Comparison of ENCODE assay signal across 21 cellular contexts in genomic region chr12:50387972-50388478, GRCh38. TPM values are rescaled to one million over a fixed set of nuclear protein-coding genes. Genes with fewer than 3 reads are reported as not detected.
DNase-seq lines count a peak whose midpoint lies in the region; ATAC-seq, FAIRE-seq and TF ChIP-seq lines count a peak whose summit lies in the region.
"Had no signal": no experiment of that assay in that cellular context is flagged by ENCODE, and none has a peak within 500 bp of the region (broad histone marks: within the 10 kb centered on the region; RNA-seq: fewer than 3 reads in every experiment).

No MANE protein-coding gene starts in this region.

- H3K4me2 ChIP-seq in A549: peak overlapping the region; percentile 13; the same call in 1 of the 3 replicates
- peak overlapping the region; percentile 8 for H3K4me2 ChIP-seq in keratinocyte (ENCODE audit: control insufficient read depth, extremely low read depth, insufficient read depth, low read depth, low read length)

- DNase-seq in A549 (ENCODE audit: low read depth in 1 of 2, low spot score in 1 of 2) (no peak), adipocyte (ENCODE audit: low read depth) (peak; percentile 21), keratinocyte (ENCODE audit: low read depth, low spot score) (no peak), putamen (ENCODE audit: low spot score) (no peak), A172 (ENCODE audit: low spot score) (no peak)
- no peak for DNase-seq in natural killer cell treated with Interleukin-12 subunit alpha and Interleukin-12 subunit beta and Interleukin-15 and Interleukin-18, amount 100 ng/mL, for 72 hours (ENCODE audit: low spot score)
- DNase-seq: activated CD8-positive, alpha-beta T cell treated with anti-CD3 and anti-CD28 coated beads, Interleukin-2, amount 10 ng/mL, durations not matched to agents 7 days and 5 days; activated effector memory CD4-positive, alpha-beta T cell treated with anti-CD3 and anti-CD28 coated beads, Interleukin-2, amount 50 U/mL, for 16 hours; cortex of kidney; heart right ventricle; left ventricle myocardium inferior; NCI-H1092 treated with DMSO at 0.1 percent for 48 hours; NCI-H2227 treated with DMSO at 0.1 percent for 48 hours; right cardiac atrium; stimulated activated CD4-positive, alpha-beta T cell treated with anti-CD3 and anti-CD28 coated beads, Interleukin-4, amount 100 ng/mL, for 1 hour; thyroid gland had no signal

- no peaks in the 10 kb centered on the region for H3K9me3 Mint-ChIP-seq in natural killer cell treated with Interleukin-12 subunit alpha and Interleukin-12 subunit beta and Interleukin-15 and Interleukin-18, amount 100 ng/mL, for 72 hours

- H3K27me3 Mint-ChIP-seq in natural killer cell treated with Interleukin-12 subunit alpha and Interleukin-12 subunit beta and Interleukin-15 and Interleukin-18, amount 100 ng/mL, for 72 hours: no peaks in the 10 kb centered on the region

- peaks cover 25% of the 10 kb centered on the region for H3K4me1 ChIP-seq in A549
- H3K4me1 ChIP-seq in HUES6 (ENCODE audit: control insufficient read depth, insufficient read depth, low read length): peaks cover 18% of the 10 kb centered on the region
- peaks cover 21% of the 10 kb centered on the region for H3K4me1 ChIP-seq in adipocyte (ENCODE audit: control insufficient read depth, insufficient read depth, low read length)
- peaks cover 11% of the 10 kb centered on the region for H3K4me1 ChIP-seq in keratinocyte (ENCODE audit: control insufficient read depth, extremely low read depth, insufficient read depth, low read length)
- H3K4me1 ChIP-seq: heart right ventricle, left ventricle myocardium inferior had no signal

- H3K36me3 Mint-ChIP-seq in natural killer cell treated with Interleukin-12 subunit alpha and Interleukin-12 subunit beta and Interleukin-15 and Interleukin-18, amount 100 ng/mL, for 72 hours: no peaks in the 10 kb centered on the region

- FAIRE-seq in A549 (lab: Jason Lieb, UNC) (no peak), keratinocyte (lab: Jason Lieb, UNC) (no peak)
- FAIRE-seq: TTC549 had no signal

- dilution Hi-C loops in keratinocyte (cut with MboI; ENCODE audit: extremely low pct_ligation_motif_present, low sequenced_read_pairs): no loop called here

- H3K9me1 ChIP-seq in keratinocyte (ENCODE audit: control insufficient read depth, extremely low read depth, insufficient read depth, low read length): no peaks in the 10 kb centered on the region

- H3K9me3 ChIP-seq in A549 (no peaks in the 10 kb centered on the region), HUES6 (ENCODE audit: control insufficient read depth, insufficient read depth, low read depth, low read length) (no peaks in the 10 kb centered on the region), adipocyte (ENCODE audit: control insufficient read depth, low read length) (no peaks in the 10 kb centered on the region), keratinocyte (ENCODE audit: control insufficient read depth, low read depth, low read length) (no peaks in the 10 kb centered on the region)
- H3K9me3 ChIP-seq: ascending aorta, heart right ventricle, left ventricle myocardium inferior, thyroid gland had no signal

- H3K9ac ChIP-seq in HUES6 (ENCODE audit: low read length) (no peak overlapping the region), adipocyte (ENCODE audit: low read length) (no peak overlapping the region), keratinocyte (ENCODE audit: control insufficient read depth, extremely low read depth, insufficient read depth, low read length) (no peak overlapping the region)

- H2AFZ ChIP-seq in keratinocyte (ENCODE audit: control insufficient read depth, low read length): peak overlapping the region; percentile 71

- no peaks in the 10 kb centered on the region for H4K20me1 ChIP-seq in keratinocyte (ENCODE audit: control insufficient read depth, extremely low read depth, insufficient read depth, low read length)

- ATAC-seq in A549 (no peak; a peak in 1 of 6 replicates), HG02759 (IDR thresholded peaks at IDR 0.05; ENCODE audit: unreplicated experiment) (no peak)
- no peak for ATAC-seq in natural killer cell treated with Interleukin-12 subunit alpha and Interleukin-12 subunit beta and Interleukin-15 and Interleukin-18, amount 100 ng/mL, for 72 hours
- ATAC-seq: activated CD8-positive, alpha-beta T cell treated with anti-CD3 and anti-CD28 coated beads, Interleukin-2, amount 10 ng/mL, durations not matched to agents 7 days and 5 days; heart right ventricle; right cardiac atrium had no signal

- POLR2A ChIA-PET in A549 (lab: Yijun Ruan, JAX): no interaction called here

- H3K36me3 ChIP-seq in HUES6 (ENCODE audit: control insufficient read depth, insufficient read depth, low read length) (no peaks in the 10 kb centered on the region), adipocyte (ENCODE audit: control insufficient read depth, insufficient read depth, low read length, severe bottlenecking) (no peaks in the 10 kb centered on the region), keratinocyte (ENCODE audit: control insufficient read depth in 2 of 2, extremely low read depth in 1 of 2, insufficient read depth in 2 of 2, low read length in 2 of 2) (no peaks in the 10 kb centered on the region)
- H3K36me3 ChIP-seq: ascending aorta, heart right ventricle, left ventricle myocardium inferior, thyroid gland had no signal

- no peak for TF ChIP-seq EP300 in A549 (IDR thresholded peaks at IDR 0.05)

- TF ChIP-seq POLR2A in A549 (IDR thresholded peaks at IDR 0.05; ENCODE audit: low read length): no peak

- H3K4me3 ChIP-seq in A549 (no peak overlapping the region), HUES6 (ENCODE audit: low read depth, low read length) (peak overlapping the region; percentile 11; the same call in 1 of the 2 replicates), adipocyte (ENCODE audit: low read length) (no peak overlapping the region), keratinocyte (ENCODE audit: control insufficient read depth in 2 of 3, extremely low read depth in 1 of 3, insufficient read depth in 2 of 3, low read depth in 1 of 3, low read length in 3 of 3) (no peak overlapping the region)
- H3K4me3 ChIP-seq: ascending aorta, heart right ventricle, left ventricle myocardium inferior, thyroid gland had no signal

- CTCF ChIA-PET in A549 (lab: Yijun Ruan, JAX): no interaction called here

- no peak overlapping the region for H3K4me3 Mint-ChIP-seq in natural killer cell treated with Interleukin-12 subunit alpha and Interleukin-12 subunit beta and Interleukin-15 and Interleukin-18, amount 100 ng/mL, for 72 hours
- H3K4me3 Mint-ChIP-seq: activated CD8-positive, alpha-beta T cell treated with anti-CD3 and anti-CD28 coated beads, Interleukin-2, amount 10 ng/mL, durations not matched to agents 7 days and 5 days had no signal

- no peak for TF ChIP-seq RAD21 in A549 (conservative IDR thresholded peaks at IDR 0.05 in 1 of 2, IDR thresholded peaks at IDR 0.05 in 1 of 2)

- 75% methylated on average over 7 of the region's 7 CpGs for WGBS in A549 (ENCODE audit: missing lambda C conversion rate)

- peak overlapping the region in 1 of 2 experiments; percentile 13; a peak in 1 of 6 replicates for H3K27ac ChIP-seq in A549
- peak overlapping the region; percentile 36; the same call in 1 of the 2 replicates for H3K27ac ChIP-seq in HUES6 (ENCODE audit: low read depth, low read length)
- no peak overlapping the region for H3K27ac ChIP-seq in keratinocyte (ENCODE audit: control insufficient read depth, insufficient read depth, low read length)
- H3K27ac ChIP-seq: ascending aorta, heart right ventricle, left ventricle myocardium inferior, thyroid gland had no signal

- H3K4me1 Mint-ChIP-seq in natural killer cell treated with Interleukin-12 subunit alpha and Interleukin-12 subunit beta and Interleukin-15 and Interleukin-18, amount 100 ng/mL, for 72 hours (ENCODE audit: low read depth in 2 of 2): no peaks in the 10 kb centered on the region

- no peak overlapping the region for H3K27ac Mint-ChIP-seq in natural killer cell treated with Interleukin-12 subunit alpha and Interleukin-12 subunit beta and Interleukin-15 and Interleukin-18, amount 100 ng/mL, for 72 hours
- H3K27ac Mint-ChIP-seq: activated CD8-positive, alpha-beta T cell treated with anti-CD3 and anti-CD28 coated beads, Interleukin-2, amount 10 ng/mL, durations not matched to agents 7 days and 5 days had no signal

- H3K27me3 ChIP-seq in HUES6 (ENCODE audit: control insufficient read depth, insufficient read depth, low read length) (no peaks in the 10 kb centered on the region), adipocyte (replicated peaks; ENCODE audit: control insufficient read depth, insufficient read depth, low read length) (no peaks in the 10 kb centered on the region), keratinocyte (ENCODE audit: control insufficient read depth, extremely low read depth, insufficient read depth, low read length) (no peaks in the 10 kb centered on the region)
- H3K27me3 ChIP-seq: ascending aorta, heart right ventricle, thyroid gland had no signal

- TF ChIP-seq CTCF in A549 (IDR thresholded peaks at IDR 0.05) (no peak), keratinocyte (optimal IDR thresholded peaks at IDR 0.05 in 1 of 3, IDR thresholded peaks at IDR 0.05 in 1 of 3, conservative IDR thresholded peaks at IDR 0.05 in 1 of 3; ENCODE audit: extremely low read depth in 1 of 3, insufficient read depth in 2 of 3, low read length in 3 of 3) (no peak)

- H3K79me2 ChIP-seq in keratinocyte (ENCODE audit: control insufficient read depth, insufficient read depth, low read length): no peaks in the 10 kb centered on the region

RNA-seq across cellular contexts. Expression of gene FAM186A, which starts 8.4 kb away (rescaled TPM):
- polyA plus RNA-seq in A549 (2011; rRNA removed) (not detected in 2 replicates), A549 (2017; fragmentation: RNase III; extraction: RNeasy Plus Mini Kit Qiagen cat#74134 plus additional on column Dnase treatment) (not detected in 3 replicates), keratinocyte (not detected in 3 replicates)
- not detected in 2 replicates for polyA plus RNA-seq in A549 (2012; cell fraction: cytosol; rRNA removed)
- not detected in 2 replicates for polyA plus RNA-seq in A549 (2012; cell fraction: nucleus; rRNA removed)
- not detected in 2 replicates for polyA minus RNA-seq in A549 (2011; rRNA and poly(A)+ RNA removed)
- polyA plus RNA-seq in keratinocyte (2011; ENCODE audit: low read depth): not detected
- polyA plus RNA-seq in keratinocyte (2011; cell fraction: cytosol; rRNA removed): not detected in 2 replicates
- not detected in 2 replicates for polyA plus RNA-seq in keratinocyte (2011; cell fraction: nucleus; rRNA removed)
- polyA plus RNA-seq in keratinocyte (2012; ENCODE audit: low replicate concordance): 0.03 and 0.05 TPM in 2 replicates
- polyA minus RNA-seq in keratinocyte: not detected in 3 replicates
- not detected for polyA minus RNA-seq in keratinocyte (2011; cell fraction: cytosol; rRNA and poly(A)+ RNA removed)
- not detected in 2 replicates for polyA minus RNA-seq in keratinocyte (2011; cell fraction: nucleus; rRNA and poly(A)+ RNA removed)
- not detected in 2 replicates for total RNA-seq in A172 (2014; rRNA removed; shearing (Covaris generic))
- not detected for total RNA-seq in natural killer cell treated with Interleukin-12 subunit alpha and Interleukin-12 subunit beta and Interleukin-15 and Interleukin-18, amount 100 ng/mL, for 72 hours
- total RNA-seq: activated CD8-positive, alpha-beta T cell treated with anti-CD3 and anti-CD28 coated beads, Interleukin-2, amount 10 ng/mL, durations not matched to agents 7 days and 5 days; ascending aorta; heart right ventricle; left ventricle myocardium inferior; right cardiac atrium; SK-MEL-5; thyroid gland had no signal
- polyA plus RNA-seq: heart right ventricle had no signal

RNA-seq across cellular contexts. Expression of gene LARP4, which starts 12.7 kb away (rescaled TPM):
- 62.1 and 67.8 TPM in 2 replicates for polyA plus RNA-seq in A549 (2011; rRNA removed)
- 13.5 and 15.9 TPM in 2 replicates for polyA plus RNA-seq in A549 (2012; cell fraction: cytosol; rRNA removed)
- 9.6 and 11.2 TPM in 2 replicates for polyA plus RNA-seq in A549 (2012; cell fraction: nucleus; rRNA removed)
- polyA plus RNA-seq in A549 (2017; fragmentation: RNase III; extraction: RNeasy Plus Mini Kit Qiagen cat#74134 plus additional on column Dnase treatment): 36.4 to 40.3 TPM (median 38.2 TPM) in 3 replicates
- polyA minus RNA-seq in A549 (2011; rRNA and poly(A)+ RNA removed): 44.4 and 51.0 TPM in 2 replicates
- polyA plus RNA-seq in keratinocyte: 20.5 to 33.2 TPM (median 29.7 TPM) in 3 replicates
- polyA plus RNA-seq in keratinocyte (2011; ENCODE audit: low read depth): 29.4 TPM
- polyA plus RNA-seq in keratinocyte (2011; cell fraction: cytosol; rRNA removed): 12.5 and 30.0 TPM in 2 replicates
- polyA plus RNA-seq in keratinocyte (2011; cell fraction: nucleus; rRNA removed): 35.2 and 42.6 TPM in 2 replicates
- 16.6 and 26.3 TPM in 2 replicates for polyA plus RNA-seq in keratinocyte (2012; ENCODE audit: low replicate concordance)
- 10.2 to 53.4 TPM (median 30.8 TPM) in 3 replicates for polyA minus RNA-seq in keratinocyte
- polyA minus RNA-seq in keratinocyte (2011; cell fraction: cytosol; rRNA and poly(A)+ RNA removed): 29.9 TPM
- polyA minus RNA-seq in keratinocyte (2011; cell fraction: nucleus; rRNA and poly(A)+ RNA removed): 34.4 and 74.0 TPM in 2 replicates
- 34.5 and 47.6 TPM in 2 replicates for total RNA-seq in A172 (2014; rRNA removed; shearing (Covaris generic))
- 10 to 100 TPM; 68.5 to 79.0 TPM for total RNA-seq in natural killer cell treated with Interleukin-12 subunit alpha and Interleukin-12 subunit beta and Interleukin-15 and Interleukin-18, amount 100 ng/mL, for 72 hours
